Comparison of ENCODE assay signal across 24 cellular contexts in genomic region chr17:78049609-78050008, GRCh38.
"Had no signal": no experiment of that assay in that cellular context is flagged by ENCODE, and none has a peak within 500 bp of the region (broad histone marks: within the 10 kb centered on the region; RNA-seq: fewer than 3 reads in every experiment).

No MANE protein-coding gene starts in this region.

- FAIRE-seq: islet of Langerhans had no signal

- H3K27ac Mint-ChIP-seq: activated T-helper 2 cell treated with anti-CD3 and anti-CD28 coated beads, Interferon-gamma antibody, Interleukin-2, Interleukin-4, amounts not matched to agents 10 μg/mL and 5 μg/mL and 100 μg/mL, durations not matched to agents 14 hours and 24 hours and 36 hours; dendritic cell treated with granulocyte-macrophage colony-stimulating factor and Interleukin-4, amounts not matched to agents 40 ng/mL and 50 ng/mL, for 4 days; mesothelial cell of epicardium; neural progenitor cell; progenitor cell of endocrine pancreas had no signal

- H3K27me3 Mint-ChIP-seq: dendritic cell treated with granulocyte-macrophage colony-stimulating factor and Interleukin-4, amounts not matched to agents 40 ng/mL and 50 ng/mL, for 4 days; naive thymus-derived CD8-positive, alpha-beta T cell; progenitor cell of endocrine pancreas had no signal

- H2AFZ ChIP-seq: neural progenitor cell had no signal

- H3K4me3 Mint-ChIP-seq: activated T-cell treated with anti-CD3 and anti-CD28 coated beads, Interleukin-2, amount 50 U/mL, for 4 hours; dendritic cell treated with granulocyte-macrophage colony-stimulating factor and Interleukin-4, amounts not matched to agents 40 ng/mL and 50 ng/mL, for 4 days; mesothelial cell of epicardium; naive thymus-derived CD8-positive, alpha-beta T cell; neural progenitor cell had no signal

- H3K4me1 ChIP-seq: ascending aorta, neural progenitor cell had no signal

- H3K4me2 ChIP-seq: neural progenitor cell had no signal

- H3K9ac ChIP-seq: neural progenitor cell had no signal

- ATAC-seq: activated T-cell treated with anti-CD3 and anti-CD28 coated beads, Interleukin-2, amount 50 U/mL, for 4 hours; gastrocnemius medialis; left ventricle myocardium superior; naive thymus-derived CD8-positive, alpha-beta T cell had no signal

- H3K4me3 ChIP-seq: ascending aorta, esophagus squamous epithelium, gastrocnemius medialis, neural progenitor cell, spleen, tibial artery had no signal

- DNase-seq: activated CD4-positive, alpha-beta T cell treated with anti-CD3 and anti-CD28 coated beads for 1 hour; activated naive CD4-positive, alpha-beta T cell treated with Interleukin-2 at 50 U/mL for 16 hours; activated T-cell treated with anti-CD3 and anti-CD28 coated beads, Interleukin-2, amount 50 U/mL, for 4 hours; brain microvascular endothelial cell; caudate nucleus; effector CD8-positive, alpha-beta T cell; esophagus squamous epithelium; gastrocnemius medialis; hypothalamus; left ventricle myocardium superior; mammary epithelial cell; naive thymus-derived CD8-positive, alpha-beta T cell; spleen; stimulated activated CD4-positive, alpha-beta T cell treated with anti-CD3 and anti-CD28 coated beads, Interleukin-4, amount 100 ng/mL, for 1 hour; stimulated activated naive CD4-positive, alpha-beta T cell treated with Interleukin-2 at 50 U/mL for 16 hours; T-helper 9 cell; tibial artery had no signal

- H3K4me1 Mint-ChIP-seq: mesothelial cell of epicardium, neural progenitor cell had no signal

- H3K27ac ChIP-seq: ascending aorta, brain microvascular endothelial cell, esophagus squamous epithelium, neural progenitor cell, spleen, tibial artery had no signal

- H3K9me3 ChIP-seq: ascending aorta, esophagus squamous epithelium, gastrocnemius medialis, spleen, tibial artery had no signal

- H3K9me3 Mint-ChIP-seq: activated T-cell treated with anti-CD3 and anti-CD28 coated beads, Interleukin-2, amount 50 U/mL, for 4 hours; activated T-helper 2 cell treated with anti-CD3 and anti-CD28 coated beads, Interferon-gamma antibody, Interleukin-2, Interleukin-4, amounts not matched to agents 10 μg/mL and 5 μg/mL and 100 μg/mL, durations not matched to agents 14 hours and 24 hours and 36 hours; dendritic cell treated with granulocyte-macrophage colony-stimulating factor and Interleukin-4, amounts not matched to agents 40 ng/mL and 50 ng/mL, for 4 days; naive thymus-derived CD8-positive, alpha-beta T cell; neural progenitor cell had no signal

- H3K27me3 ChIP-seq: ascending aorta, brain microvascular endothelial cell, esophagus squamous epithelium, gastrocnemius medialis, neural progenitor cell, spleen, tibial artery had no signal
